Comparison of ENCODE assay signal across 14 cellular contexts in the genomic region with DNA sequence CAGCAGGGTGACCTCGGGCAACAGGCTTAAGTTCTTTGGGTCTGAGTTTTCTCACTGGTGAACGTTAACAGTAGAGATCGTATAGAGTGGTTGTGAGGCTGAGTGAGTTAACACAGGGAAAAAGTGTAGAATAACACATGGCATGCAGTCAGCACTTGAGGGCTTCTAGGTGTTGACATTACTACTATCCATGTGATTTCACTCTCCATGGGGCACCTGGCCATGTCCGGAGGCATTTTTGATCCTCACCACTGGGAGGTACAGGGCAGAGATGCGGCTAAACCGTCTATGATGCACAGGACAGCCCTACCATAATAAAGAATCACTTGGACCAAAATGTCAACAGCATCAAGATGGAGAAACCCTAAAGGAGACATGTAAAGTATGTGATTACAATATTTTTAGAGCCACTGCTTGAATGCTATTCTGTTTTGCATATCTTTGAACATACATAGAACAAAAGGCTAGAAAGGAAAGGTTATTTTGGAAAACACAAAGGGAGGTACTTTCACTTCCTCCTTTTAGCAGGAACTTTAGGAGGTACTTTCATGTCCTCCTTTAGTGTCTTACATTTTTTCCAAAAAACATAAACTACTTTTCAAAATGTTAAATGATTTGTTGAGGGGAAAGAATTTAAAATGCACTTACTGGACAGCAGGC. TPM values are rescaled to one million over a fixed set of nuclear protein-coding genes. Genes with fewer than 3 reads are reported as not detected.
DNase-seq lines count a peak whose midpoint lies in the region; ATAC-seq lines count a peak whose summit lies in the region.
"Had no signal": no experiment of that assay in that cellular context is flagged by ENCODE, and none has a peak within 500 bp of the region (broad histone marks: within the 10 kb centered on the region; RNA-seq: fewer than 3 reads in every experiment).

No MANE protein-coding gene starts in this region.

- peak; percentile 54 for ATAC-seq in HG03103 (IDR thresholded peaks at IDR 0.05; ENCODE audit: low read depth, unreplicated experiment)
- ATAC-seq in GM18870 (IDR thresholded peaks at IDR 0.05; ENCODE audit: unreplicated experiment), result no peak
- ATAC-seq: activated T-cell treated with anti-CD3 and anti-CD28 coated beads, Interleukin-2, amount 50 U/mL, for 4 hours had no signal

- no peaks in the 10 kb centered on the region for H3K9me3 ChIP-seq in skeletal muscle tissue (ENCODE audit: control insufficient read depth in 3 of 3, low read length in 3 of 3)
- H3K9me3 ChIP-seq: ovary, Peyer's patch had no signal

- peak; percentile 21 for DNase-seq in NCI-H2107 treated with DMSO at 0.1 percent for 48 hours (lab: John Stamatoyannopoulos, UW; ENCODE audit: unreplicated experiment)
- DNase-seq in NCI-H2107 (lab: John Stamatoyannopoulos, UW), result no peak
- DNase-seq in SIG-M5 (lab: John Stamatoyannopoulos, UW), result peak; percentile 17
- DNase-seq in NCI-H187 (lab: John Stamatoyannopoulos, UW), result no peak
- no peak for DNase-seq in T-helper 2 cell
- DNase-seq: activated T-cell treated with anti-CD3 and anti-CD28 coated beads, Interleukin-2, amount 50 U/mL, for 4 hours; HCEC 1CT; NCI-H1694; stimulated activated naive CD4-positive, alpha-beta T cell treated with Interleukin-2 at 50 U/mL for 16 hours had no signal

- H3K36me3 ChIP-seq in skeletal muscle tissue (ENCODE audit: control insufficient read depth in 3 of 3, insufficient read depth in 3 of 3, low read length in 3 of 3), result peaks cover 18 to 25% (median 24%) of the 10 kb centered on the region in 3 donors
- H3K36me3 ChIP-seq: ovary had no signal

- no peak overlapping the region for H3K4me3 ChIP-seq in skeletal muscle tissue (ENCODE audit: low read length in 3 of 3)
- H3K4me3 ChIP-seq: ovary, Peyer's patch had no signal

- H3K4me1 ChIP-seq in skeletal muscle tissue (ENCODE audit: control insufficient read depth in 3 of 3, insufficient read depth in 3 of 3, low read length in 3 of 3), result peaks cover 14 to 30% (median 15%) of the 10 kb centered on the region in 3 donors

- no peak overlapping the region for H3K9ac ChIP-seq in skeletal muscle tissue (ENCODE audit: low read depth in 1 of 3, low read length in 3 of 3)

- no peaks in the 10 kb centered on the region for H3K27me3 ChIP-seq in skeletal muscle tissue (ENCODE audit: control insufficient read depth in 3 of 3, insufficient read depth in 3 of 3, low read length in 3 of 3)
- H3K27me3 ChIP-seq: ovary, Peyer's patch had no signal

- peak overlapping the region; percentile 4 for H3K27ac ChIP-seq in skeletal muscle tissue (ENCODE audit: low read depth, low read length)
- H3K27ac ChIP-seq: ovary had no signal

RNA-seq across cellular contexts. Expression of gene NOD1, which starts 44.3 kb away (rescaled TPM):
- total RNA-seq in skeletal muscle tissue, result 13.0 TPM

Comparison
In these comparisons a context has a peak if more than half of its experiments do, and no peak if none do; other contexts are left out.
1. DNase-seq: peak in NCI-H2107 treated with DMSO at 0.1 percent for 48 hours (single experiment) and SIG-M5 (single experiment); none in NCI-H2107 (single experiment), NCI-H187 (0 of 2) and T-helper 2 cell (0 of 5).